1 cellular context compared by ENCODE assay signal in genomic region chr16:4958510-4959111, GRCh38.
TF ChIP-seq lines count a peak whose summit lies in the region.

No MANE protein-coding gene starts in this region.

TF ChIP-seq in GM12878, 131 proteins besides CTCF, POLR2A, EP300 and RAD21:
- TF ChIP-seq GABPA (IDR thresholded peaks at IDR 0.05; ENCODE audit: low read depth): no peak
- peak; percentile 46 for TF ChIP-seq PBX3 (IDR thresholded peaks at IDR 0.05; ENCODE audit: insufficient replicate concordance, low read depth, low read length)
- TF ChIP-seq TCF3 (IDR thresholded peaks at IDR 0.05; ENCODE audit: borderline replicate concordance, insufficient read depth, low read depth, low read length): peak; percentile 37; the same call in 1 of the 2 replicates
- no peak for TF ChIP-seq IRF5 (IDR thresholded peaks at IDR 0.05; ENCODE audit: borderline replicate concordance)
- TF ChIP-seq ZNF217 (IDR thresholded peaks at IDR 0.05): no peak
- TF ChIP-seq ZBED1 (IDR thresholded peaks at IDR 0.05; ENCODE audit: borderline replicate concordance): no peak
- TF ChIP-seq CHD1 (IDR thresholded peaks at IDR 0.05; ENCODE audit: low read depth, low read length): no peak
- TF ChIP-seq RUNX3 (IDR thresholded peaks at IDR 0.05; ENCODE audit: low read length): no peak
- no peak for TF ChIP-seq FOXK2 (IDR thresholded peaks at IDR 0.05)
- TF ChIP-seq SREBF2 (IDR thresholded peaks at IDR 0.05; ENCODE audit: low read length): no peak
- no peak for TF ChIP-seq POLR2AphosphoS5 (IDR thresholded peaks at IDR 0.05; ENCODE audit: low read length)
- TF ChIP-seq SUPT20H (IDR thresholded peaks at IDR 0.05; ENCODE audit: borderline replicate concordance, control insufficient read depth, low read depth, low read length): no peak
- TF ChIP-seq YBX1 (IDR thresholded peaks at IDR 0.05): no peak
- TF ChIP-seq BCL3 (IDR thresholded peaks at IDR 0.05; ENCODE audit: borderline replicate concordance, insufficient read depth, low read depth, low read length, poor library complexity, severe bottlenecking): peak; percentile 96
- TF ChIP-seq TCF12 (IDR thresholded peaks at IDR 0.05; ENCODE audit: low read depth, low read length): no peak
- TF ChIP-seq ZNF687 (IDR thresholded peaks at IDR 0.05): no peak
- no peak for TF ChIP-seq BCLAF1 (IDR thresholded peaks at IDR 0.05)
